Comparison of ENCODE assay signal across 8 cellular contexts in genomic region chr14:67359775-67360468, GRCh38. TPM values are rescaled to one million over a fixed set of nuclear protein-coding genes. Genes with fewer than 3 reads are reported as not detected.
A peak's percentile ranks its signal among the peaks of the same experiment; 100 is the strongest.
DNase-seq lines count a peak whose midpoint lies in the region; ATAC-seq and TF ChIP-seq lines count a peak whose summit lies in the region.

ATP6V1D (minus strand) TSS chr14:67359804; CDS start chr14:67359698, 106 bp downstream.
EIF2S1 (plus strand) TSS chr14:67360328; CDS start chr14:67364768, 4,440 bp downstream.

- intact Hi-C loops in CD4-positive, alpha-beta T cell (cut with DNase I, micrococcal nuclease), result loop anchor here (2.0 to 10.0 kb wide), 7 partner anchors 119 to 1792 kb away; partner anchors contain the start of genes DCAF5 (in 1 of the 2), GPHN (in 1 of the 2), PALS1 (in 1 of the 2) and RAD51B (in 1 of the 2)
- intact Hi-C loops in lower leg skin (cut with DNase I; ENCODE audit: low total_unique reads), result loop anchor here (10.0 kb wide), 1 partner anchor 1945 kb away; the partner anchor contains the start of gene FUT8

- H3K27me3 ChIP-seq in CD4-positive, alpha-beta T cell (ENCODE audit: control insufficient read depth, insufficient read depth, low read length), result no peaks in the 10 kb centered on the region
- no peaks in the 10 kb centered on the region for H3K27me3 ChIP-seq in duodenal mucosa (ENCODE audit: control insufficient read depth in 1 of 2, insufficient read depth in 2 of 2, low read length in 2 of 2)

- peak within 1 kb of the TSS; percentile 95 for H3K4me3 Mint-ChIP-seq in CD4-positive, alpha-beta T cell
- peak within 1 kb of the TSS; percentile 99 for H3K4me3 Mint-ChIP-seq in activated CD4-positive, alpha-beta memory T cell treated with anti-CD3 and anti-CD28 coated beads, Interleukin-2, amount 10 ng/mL, durations not matched to agents 7 days and 5 days

- H3K4me1 ChIP-seq in duodenal mucosa (ENCODE audit: control insufficient read depth in 1 of 2, insufficient read depth in 2 of 2, low read length in 2 of 2), result peaks cover 40 to 53% of the 10 kb centered on the region in 2 donors

- TF ChIP-seq CTCF in CD4-positive, alpha-beta T cell (IDR thresholded peaks at IDR 0.05), result peak; percentile 100
- TF ChIP-seq CTCF in lower leg skin (IDR thresholded peaks at IDR 0.05), result peak in 2 of 3 donors; percentile 27 to 100

- H3K4me1 Mint-ChIP-seq in CD4-positive, alpha-beta T cell (ENCODE audit: low read depth), result peaks cover 87% of the 10 kb centered on the region
- peaks cover 65% of the 10 kb centered on the region for H3K4me1 Mint-ChIP-seq in activated CD4-positive, alpha-beta memory T cell treated with anti-CD3 and anti-CD28 coated beads, Interleukin-2, amount 10 ng/mL, durations not matched to agents 7 days and 5 days

- no peaks in the 10 kb centered on the region for H3K27me3 Mint-ChIP-seq in CD4-positive, alpha-beta T cell
- no peaks in the 10 kb centered on the region for H3K27me3 Mint-ChIP-seq in activated CD4-positive, alpha-beta memory T cell treated with anti-CD3 and anti-CD28 coated beads, Interleukin-2, amount 10 ng/mL, durations not matched to agents 7 days and 5 days

- peak in 1 of 2 donors; percentile 59 for TF ChIP-seq POLR2A in lower leg skin (IDR thresholded peaks at IDR 0.05)

- POLR2A ChIA-PET in CD4-positive, alpha-beta T cell (lab: Charles Lee), result interaction anchor here (0.6 to 1.7 kb wide), 19 partner anchors 9 to 1792 kb away, joined by 3 to 15 read pairs (median 3); partner anchors contain the start of genes GPHN, PALS1, PIGH and PLEK2
- POLR2A ChIA-PET in activated CD4-positive, alpha-beta memory T cell treated with anti-CD3 and anti-CD28 coated beads, Interleukin-2, amount 10 ng/mL, durations not matched to agents 7 days and 5 days (lab: Charles Lee), result interaction anchor here (0.5 to 2.1 kb wide), 25 partner anchors 10 to 853 kb away, joined by 3 to 11 read pairs (median 4); partner anchors contain the start of genes GPHN, PIGH, RDH11 and ZFYVE26

- H3K4me3 ChIP-seq in duodenal mucosa (ENCODE audit: low read depth in 1 of 2, low read length in 2 of 2) (peak within 1 kb of the TSS; percentile 97 to 98), lower leg skin (ENCODE audit: low read depth, poor library complexity, severe bottlenecking) (peak within 1 kb of the TSS; percentile 73)

- peak within 1 kb of the TSS; percentile 92 to 93 for H3K9ac ChIP-seq in duodenal mucosa (ENCODE audit: low read depth in 1 of 2, low read length in 2 of 2)

- peaks cover 39% of the 10 kb centered on the region for H3K36me3 Mint-ChIP-seq in CD4-positive, alpha-beta T cell (ENCODE audit: low read depth)
- H3K36me3 Mint-ChIP-seq in activated CD4-positive, alpha-beta memory T cell treated with anti-CD3 and anti-CD28 coated beads, Interleukin-2, amount 10 ng/mL, durations not matched to agents 7 days and 5 days (ENCODE audit: low read depth), result peaks cover 27% of the 10 kb centered on the region

- CTCF ChIA-PET in CD4-positive, alpha-beta T cell (lab: Charles Lee), result interaction anchor here (0.8 to 1.5 kb wide), 12 partner anchors 8 to 1945 kb away, joined by 3 to 6 read pairs (median 3); partner anchors contain the start of genes PALS1 and PIGH
- CTCF ChIA-PET in activated CD4-positive, alpha-beta memory T cell treated with anti-CD3 and anti-CD28 coated beads, Interleukin-2, amount 10 ng/mL, durations not matched to agents 7 days and 5 days (lab: Charles Lee), result interaction anchor here (0.6 to 1.9 kb wide), 36 partner anchors 9 to 1000 kb away, joined by 3 to 15 read pairs (median 4); partner anchors contain the start of genes ARG2, GPHN, PALS1 and PIGH

- 0 to 1% methylated on average over 42 to 47 of the region's 47 CpGs for WGBS in lower leg skin, 2 donors

- peak within 1 kb of the TSS; percentile 87 for H3K27ac ChIP-seq in CD4-positive, alpha-beta T cell (ENCODE audit: low read depth, low read length)
- H3K27ac ChIP-seq in duodenal mucosa (ENCODE audit: low read depth, low read length), result peak within 1 kb of the TSS; percentile 89

- DNase-seq in CD4-positive, alpha-beta T cell, result peak; percentile 98 to 100 (median 99)
- peak; percentile 85 for DNase-seq in NCI-H82 treated with DMSO at 0.1 percent for 48 hours (lab: John Stamatoyannopoulos, UW; ENCODE audit: unreplicated experiment)
- DNase-seq in activated CD4-positive, alpha-beta memory T cell treated with anti-CD3 and anti-CD28 coated beads, Interleukin-2, amount 10 ng/mL, durations not matched to agents 7 days and 5 days, result peak; percentile 100
- DNase-seq in lower leg skin (ENCODE audit: low spot score in 2 of 2), result peak; percentile 99 to 100
- peak; percentile 97 to 99 (median 98) for DNase-seq in stimulated activated CD4-positive, alpha-beta T cell treated with anti-CD3 and anti-CD28 coated beads, TNF-alpha, amount 100 ng/mL, for 1 hour (ENCODE audit: low read depth in 3 of 3, low spot score in 1 of 3)

- no peaks in the 10 kb centered on the region for H3K9me3 Mint-ChIP-seq in CD4-positive, alpha-beta T cell
- no peaks in the 10 kb centered on the region for H3K9me3 Mint-ChIP-seq in activated CD4-positive, alpha-beta memory T cell treated with anti-CD3 and anti-CD28 coated beads, Interleukin-2, amount 10 ng/mL, durations not matched to agents 7 days and 5 days

- ATAC-seq in CD4-positive, alpha-beta T cell (ENCODE audit: poor library complexity), result peak; percentile 90
- ATAC-seq in GM19397 (IDR thresholded peaks at IDR 0.05; ENCODE audit: unreplicated experiment) (peak; percentile 90), HG03575 (IDR thresholded peaks at IDR 0.05; ENCODE audit: extremely low read depth, insufficient number of reproducible peaks, low FRiP score, unreplicated experiment) (peak; percentile 47)

- peaks cover 0 to 4% of the 10 kb centered on the region in 2 donors for H3K36me3 ChIP-seq in duodenal mucosa (ENCODE audit: control insufficient read depth in 1 of 2, insufficient read depth in 2 of 2, low read length in 2 of 2)

- H3K9me3 ChIP-seq in CD4-positive, alpha-beta T cell (ENCODE audit: control insufficient read depth, low read length), result no peaks in the 10 kb centered on the region
- no peaks in the 10 kb centered on the region for H3K9me3 ChIP-seq in duodenal mucosa (ENCODE audit: control insufficient read depth in 1 of 2, low read length in 2 of 2)

- peak within 1 kb of the TSS; percentile 93 for H3K27ac Mint-ChIP-seq in CD4-positive, alpha-beta T cell
- peak within 1 kb of the TSS; percentile 97 for H3K27ac Mint-ChIP-seq in activated CD4-positive, alpha-beta memory T cell treated with anti-CD3 and anti-CD28 coated beads, Interleukin-2, amount 10 ng/mL, durations not matched to agents 7 days and 5 days

RNA-seq across cellular contexts. Expression of gene ATP6V1D, which starts in this region (rescaled TPM):
- total RNA-seq in CD4-positive, alpha-beta T cell, result 10 to 100 TPM; 25.2 to 36.2 TPM
- total RNA-seq in activated CD4-positive, alpha-beta memory T cell treated with anti-CD3 and anti-CD28 coated beads, Interleukin-2, amount 10 ng/mL, durations not matched to agents 7 days and 5 days, result 10 to 100 TPM; 46.7 to 48.2 TPM
- total RNA-seq in lower leg skin, result 10 to 100 TPM; 64.9 to 80.0 (median 74.7) TPM

RNA-seq across cellular contexts. Expression of gene EIF2S1, which starts in this region (rescaled TPM):
- total RNA-seq in CD4-positive, alpha-beta T cell, result 10 to 100 TPM; 23.1 to 28.8 TPM
- 100 to 1,000 TPM; 120 to 129 TPM for total RNA-seq in activated CD4-positive, alpha-beta memory T cell treated with anti-CD3 and anti-CD28 coated beads, Interleukin-2, amount 10 ng/mL, durations not matched to agents 7 days and 5 days
- total RNA-seq in lower leg skin, result 100 to 1,000 TPM in 2 of 4 donors, 10 to 100 TPM in 2; 72.3 to 113 (median 96.4) TPM

Comparison
In these comparisons a context has a peak if more than half of its experiments do, and no peak if none do; other contexts are left out.
1. Peak in every context shown above with its lines: DNase-seq, ATAC-seq, H3K4me3 ChIP-seq and H3K27ac ChIP-seq.